ENCODE assay signal across 3 cellular contexts in the genomic region with DNA sequence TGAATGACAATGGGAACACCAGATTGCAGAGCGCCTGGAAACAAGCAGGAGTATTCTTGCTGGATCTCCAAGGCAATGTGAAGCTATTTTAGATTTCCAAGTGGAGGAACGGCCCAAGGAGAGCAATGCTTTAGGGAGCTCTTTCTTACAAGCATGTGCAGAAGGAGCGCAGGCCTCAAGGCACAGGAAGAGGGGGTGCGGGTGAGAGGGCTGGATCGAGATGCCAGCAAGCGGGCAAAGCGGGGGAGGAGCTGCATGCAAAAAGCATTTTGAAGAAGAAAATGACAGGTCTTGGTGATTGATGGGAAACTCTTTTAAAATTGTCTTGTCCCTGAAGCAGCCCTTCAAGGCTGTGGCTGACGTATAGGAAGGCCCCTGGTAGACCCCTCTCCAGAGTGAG.
TF ChIP-seq lines count a peak whose summit lies in the region.

No MANE protein-coding gene starts in this region.

TF ChIP-seq in A549, 52 proteins besides CTCF, POLR2A, EP300 and RAD21 (continued from another document):
- no peak for TF ChIP-seq CHD2 (IDR thresholded peaks at IDR 0.05; ENCODE audit: low read length, partially characterized antibody)
- TF ChIP-seq MYC (IDR thresholded peaks at IDR 0.05; ENCODE audit: borderline replicate concordance, low read length): no peak
- no peak for TF ChIP-seq RFX5 (IDR thresholded peaks at IDR 0.05)
- no peak for TF ChIP-seq SREBF2 (IDR thresholded peaks at IDR 0.05)
- no peak for TF ChIP-seq CBX2 (IDR thresholded peaks at IDR 0.05; ENCODE audit: borderline replicate concordance, low read depth)
- TF ChIP-seq, protein P1, sequence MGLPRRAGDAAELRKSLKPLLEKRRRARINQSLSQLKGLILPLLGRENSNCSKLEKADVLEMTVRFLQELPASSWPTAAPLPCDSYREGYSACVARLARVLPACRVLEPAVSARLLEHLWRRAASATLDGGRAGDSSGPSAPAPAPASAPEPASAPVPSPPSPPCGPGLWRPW (IDR thresholded peaks at IDR 0.05): no peak
- TF ChIP-seq, protein P2, sequence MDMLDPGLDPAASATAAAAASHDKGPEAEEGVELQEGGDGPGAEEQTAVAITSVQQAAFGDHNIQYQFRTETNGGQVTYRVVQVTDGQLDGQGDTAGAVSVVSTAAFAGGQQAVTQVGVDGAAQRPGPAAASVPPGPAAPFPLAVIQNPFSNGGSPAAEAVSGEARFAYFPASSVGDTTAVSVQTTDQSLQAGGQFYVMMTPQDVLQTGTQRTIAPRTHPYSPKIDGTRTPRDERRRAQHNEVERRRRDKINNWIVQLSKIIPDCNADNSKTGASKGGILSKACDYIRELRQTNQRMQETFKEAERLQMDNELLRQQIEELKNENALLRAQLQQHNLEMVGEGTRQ (IDR thresholded peaks at IDR 0.05): no peak
- TF ChIP-seq ZSCAN20 (CRISPR knock-in tag; IDR thresholded peaks at IDR 0.05): no peak
- TF ChIP-seq TP53 (CRISPR knock-in tag; IDR thresholded peaks at IDR 0.05): no peak
- no peak for TF ChIP-seq FOXS1 (CRISPR knock-in tag; IDR thresholded peaks at IDR 0.05)
- no peak for TF ChIP-seq HOXB5 (CRISPR knock-in tag; IDR thresholded peaks at IDR 0.05)
- TF ChIP-seq RNF2 (IDR thresholded peaks at IDR 0.05; ENCODE audit: borderline replicate concordance, low read depth): no peak
- TF ChIP-seq TFCP2L1 (CRISPR knock-in tag; IDR thresholded peaks at IDR 0.05): no peak
- TF ChIP-seq EHF (CRISPR knock-in tag; IDR thresholded peaks at IDR 0.05): no peak

TF ChIP-seq in K562, 482 proteins besides CTCF, POLR2A, EP300 and RAD21 (continued from another document):
- TF ChIP-seq, protein P3, sequence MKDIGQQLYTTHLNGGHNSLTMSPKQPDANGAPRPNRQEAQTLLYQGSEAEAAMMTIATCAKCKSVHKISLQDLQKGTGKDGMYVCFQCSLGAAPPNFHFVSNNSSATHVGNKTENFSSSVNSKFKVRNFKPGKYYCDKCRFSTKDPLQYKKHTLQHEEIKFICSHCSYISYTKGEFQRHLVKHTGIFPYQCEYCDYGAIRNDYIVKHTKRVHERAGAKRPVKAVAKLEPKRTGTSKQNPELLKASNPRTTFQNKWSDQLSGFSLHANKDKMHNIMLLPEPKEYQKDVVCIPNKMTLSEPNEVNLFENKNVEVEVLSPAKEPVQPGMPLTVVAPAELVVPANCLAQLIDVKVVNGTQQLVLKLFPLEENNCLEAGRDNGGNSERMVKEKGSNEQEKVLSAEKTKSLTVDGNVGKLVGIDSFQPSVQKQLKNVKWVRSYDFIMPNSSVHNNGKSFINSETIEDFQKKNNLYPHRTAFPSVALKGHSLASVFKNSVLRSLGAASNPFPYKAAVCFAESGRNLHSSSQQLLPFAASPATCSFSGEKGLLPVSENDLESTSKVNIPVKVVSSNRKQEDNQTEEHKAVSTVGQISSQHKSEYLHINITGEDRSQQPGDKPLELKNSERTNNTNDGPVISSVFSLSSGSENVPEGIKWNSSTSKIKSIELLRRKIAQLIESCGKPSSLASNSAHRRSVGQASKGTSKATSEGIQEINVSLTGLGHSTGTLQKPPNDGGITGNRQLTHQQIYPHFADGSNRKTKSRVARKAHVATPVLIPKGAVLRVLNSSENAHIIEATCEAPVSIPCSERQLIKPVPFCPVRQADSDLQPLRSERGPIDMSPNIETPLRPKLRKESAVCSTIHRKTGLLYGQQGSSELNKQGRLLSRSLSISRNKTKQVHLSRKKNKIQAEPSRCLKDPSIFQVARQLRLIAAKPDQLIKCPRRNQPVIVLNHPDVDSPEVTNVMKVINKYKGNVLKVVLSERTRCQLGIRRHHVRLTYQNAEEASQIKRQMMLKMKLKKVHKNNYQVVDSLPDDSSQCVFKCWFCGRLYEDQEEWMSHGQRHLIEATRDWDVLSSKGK (CRISPR knock-in tag; IDR thresholded peaks at IDR 0.05): no peak
- TF ChIP-seq, protein P4, sequence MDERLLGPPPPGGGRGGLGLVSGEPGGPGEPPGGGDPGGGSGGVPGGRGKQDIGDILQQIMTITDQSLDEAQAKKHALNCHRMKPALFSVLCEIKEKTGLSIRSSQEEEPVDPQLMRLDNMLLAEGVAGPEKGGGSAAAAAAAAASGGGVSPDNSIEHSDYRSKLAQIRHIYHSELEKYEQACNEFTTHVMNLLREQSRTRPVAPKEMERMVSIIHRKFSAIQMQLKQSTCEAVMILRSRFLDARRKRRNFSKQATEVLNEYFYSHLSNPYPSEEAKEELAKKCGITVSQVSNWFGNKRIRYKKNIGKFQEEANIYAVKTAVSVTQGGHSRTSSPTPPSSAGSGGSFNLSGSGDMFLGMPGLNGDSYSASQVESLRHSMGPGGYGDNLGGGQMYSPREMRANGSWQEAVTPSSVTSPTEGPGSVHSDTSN (CRISPR knock-in tag; IDR thresholded peaks at IDR 0.05; ENCODE audit: low read depth): no peak
- TF ChIP-seq, protein P4 (tag; conservative IDR thresholded peaks at IDR 0.05; ENCODE audit: low read depth): 0 out of 2 replicates have a peak, but pooled peaks have one; percentile 10
- peak; percentile 21 for TF ChIP-seq MEIS2 (IDR thresholded peaks at IDR 0.05; ENCODE audit: partially characterized antibody)

TF ChIP-seq in WTC11, 78 proteins besides CTCF, POLR2A, EP300 and RAD21 (continued from another document):
- TF ChIP-seq, protein P5, sequence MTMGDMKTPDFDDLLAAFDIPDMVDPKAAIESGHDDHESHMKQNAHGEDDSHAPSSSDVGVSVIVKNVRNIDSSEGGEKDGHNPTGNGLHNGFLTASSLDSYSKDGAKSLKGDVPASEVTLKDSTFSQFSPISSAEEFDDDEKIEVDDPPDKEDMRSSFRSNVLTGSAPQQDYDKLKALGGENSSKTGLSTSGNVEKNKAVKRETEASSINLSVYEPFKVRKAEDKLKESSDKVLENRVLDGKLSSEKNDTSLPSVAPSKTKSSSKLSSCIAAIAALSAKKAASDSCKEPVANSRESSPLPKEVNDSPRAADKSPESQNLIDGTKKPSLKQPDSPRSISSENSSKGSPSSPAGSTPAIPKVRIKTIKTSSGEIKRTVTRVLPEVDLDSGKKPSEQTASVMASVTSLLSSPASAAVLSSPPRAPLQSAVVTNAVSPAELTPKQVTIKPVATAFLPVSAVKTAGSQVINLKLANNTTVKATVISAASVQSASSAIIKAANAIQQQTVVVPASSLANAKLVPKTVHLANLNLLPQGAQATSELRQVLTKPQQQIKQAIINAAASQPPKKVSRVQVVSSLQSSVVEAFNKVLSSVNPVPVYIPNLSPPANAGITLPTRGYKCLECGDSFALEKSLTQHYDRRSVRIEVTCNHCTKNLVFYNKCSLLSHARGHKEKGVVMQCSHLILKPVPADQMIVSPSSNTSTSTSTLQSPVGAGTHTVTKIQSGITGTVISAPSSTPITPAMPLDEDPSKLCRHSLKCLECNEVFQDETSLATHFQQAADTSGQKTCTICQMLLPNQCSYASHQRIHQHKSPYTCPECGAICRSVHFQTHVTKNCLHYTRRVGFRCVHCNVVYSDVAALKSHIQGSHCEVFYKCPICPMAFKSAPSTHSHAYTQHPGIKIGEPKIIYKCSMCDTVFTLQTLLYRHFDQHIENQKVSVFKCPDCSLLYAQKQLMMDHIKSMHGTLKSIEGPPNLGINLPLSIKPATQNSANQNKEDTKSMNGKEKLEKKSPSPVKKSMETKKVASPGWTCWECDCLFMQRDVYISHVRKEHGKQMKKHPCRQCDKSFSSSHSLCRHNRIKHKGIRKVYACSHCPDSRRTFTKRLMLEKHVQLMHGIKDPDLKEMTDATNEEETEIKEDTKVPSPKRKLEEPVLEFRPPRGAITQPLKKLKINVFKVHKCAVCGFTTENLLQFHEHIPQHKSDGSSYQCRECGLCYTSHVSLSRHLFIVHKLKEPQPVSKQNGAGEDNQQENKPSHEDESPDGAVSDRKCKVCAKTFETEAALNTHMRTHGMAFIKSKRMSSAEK (CRISPR knock-in tag; IDR thresholded peaks at IDR 0.05; ENCODE audit: borderline replicate concordance): no peak
- TF ChIP-seq, protein P6, sequence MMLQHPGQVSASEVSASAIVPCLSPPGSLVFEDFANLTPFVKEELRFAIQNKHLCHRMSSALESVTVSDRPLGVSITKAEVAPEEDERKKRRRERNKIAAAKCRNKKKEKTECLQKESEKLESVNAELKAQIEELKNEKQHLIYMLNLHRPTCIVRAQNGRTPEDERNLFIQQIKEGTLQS (CRISPR knock-in tag; conservative IDR thresholded peaks at IDR 0.05): no peak
- TF ChIP-seq JAZF1 (CRISPR knock-in tag; IDR thresholded peaks at IDR 0.05) (no peak), SMAD3 (CRISPR knock-in tag; IDR thresholded peaks at IDR 0.05; ENCODE audit: borderline replicate concordance) (no peak)
- TF ChIP-seq, protein P7, sequence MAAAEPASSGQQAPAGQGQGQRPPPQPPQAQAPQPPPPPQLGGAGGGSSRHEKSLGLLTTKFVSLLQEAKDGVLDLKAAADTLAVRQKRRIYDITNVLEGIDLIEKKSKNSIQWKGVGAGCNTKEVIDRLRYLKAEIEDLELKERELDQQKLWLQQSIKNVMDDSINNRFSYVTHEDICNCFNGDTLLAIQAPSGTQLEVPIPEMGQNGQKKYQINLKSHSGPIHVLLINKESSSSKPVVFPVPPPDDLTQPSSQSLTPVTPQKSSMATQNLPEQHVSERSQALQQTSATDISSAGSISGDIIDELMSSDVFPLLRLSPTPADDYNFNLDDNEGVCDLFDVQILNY (CRISPR knock-in tag; IDR thresholded peaks at IDR 0.05): no peak
